In the genomic region with DNA sequence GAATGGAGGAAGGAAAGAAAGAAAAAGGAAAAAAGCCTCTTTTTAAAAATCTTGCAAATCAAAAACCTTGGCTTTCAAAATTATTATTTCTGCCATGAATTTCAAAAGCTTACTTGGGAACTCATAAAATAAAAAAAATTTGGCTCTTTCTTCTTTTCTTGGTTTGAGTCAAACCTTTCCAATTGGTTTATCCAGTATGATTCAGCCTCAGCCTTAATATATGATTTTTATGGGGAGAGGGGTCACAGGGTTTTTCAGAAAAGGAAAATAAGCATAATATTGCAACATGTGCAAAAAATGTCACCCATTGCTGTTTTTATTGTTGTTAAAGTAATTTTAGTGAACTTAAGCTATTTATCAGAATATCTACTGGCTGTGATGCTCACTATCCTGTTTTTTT, we compare ENCODE assay signal across 3 cellular contexts.
TF ChIP-seq lines count a peak whose summit lies in the region.

No MANE protein-coding gene starts in this region.

TF ChIP-seq in A549, 52 proteins besides CTCF, POLR2A, EP300 and RAD21:
- TF ChIP-seq HOXA7 (CRISPR knock-in tag; IDR thresholded peaks at IDR 0.05) (no peak), MAFK (IDR thresholded peaks at IDR 0.05; ENCODE audit: partially characterized antibody) (peak; percentile 81)

TF ChIP-seq in HEK293, 187 proteins besides CTCF, POLR2A, EP300 and RAD21:
- TF ChIP-seq ZNF510 (tag by site-specific recombination; IDR thresholded peaks at IDR 0.05; ENCODE audit: insufficient replicate concordance) (no peak), YY1 (tag by site-specific recombination; IDR thresholded peaks at IDR 0.05) (no peak), ZNF350 (tag by site-specific recombination; IDR thresholded peaks at IDR 0.05) (no peak), ZNF626 (tag by site-specific recombination; IDR thresholded peaks at IDR 0.05) (no peak), ZNF133 (tag by site-specific recombination; IDR thresholded peaks at IDR 0.05) (no peak), PRDM10 (tag by site-specific recombination; IDR thresholded peaks at IDR 0.05) (peak; percentile 60)

TF ChIP-seq in K562, 482 proteins besides CTCF, POLR2A, EP300 and RAD21:
- TF ChIP-seq CTBP1 (IDR thresholded peaks at IDR 0.05; ENCODE audit: borderline replicate concordance) (no peak), RBFOX2 (IDR thresholded peaks at IDR 0.05; ENCODE audit: low read depth, low read length) (peak; percentile 34; the same call in 1 of the 2 replicates), NFATC3 (IDR thresholded peaks at IDR 0.05) (no peak), ZC3H11A (IDR thresholded peaks at IDR 0.05; ENCODE audit: low read depth, low read length) (no peak), ZNF592 (IDR thresholded peaks at IDR 0.05) (no peak), HDAC3 (IDR thresholded peaks at IDR 0.05; ENCODE audit: borderline replicate concordance, partially characterized antibody) (no peak), DIDO1 (tag; IDR thresholded peaks at IDR 0.05; ENCODE audit: low read depth) (no peak), RBM14 (IDR thresholded peaks at IDR 0.05; ENCODE audit: borderline replicate concordance, insufficient read depth, low read depth, low read length) (no peak), TAF7 (tag; IDR thresholded peaks at IDR 0.05) (no peak), HMGN3 (IDR thresholded peaks at IDR 0.05; ENCODE audit: borderline replicate concordance, extremely low read depth, insufficient read length, low read depth, low read length) (no peak), GABPB2 (CRISPR knock-in tag; conservative IDR thresholded peaks at IDR 0.05) (no peak), NFIC (IDR thresholded peaks at IDR 0.05) (no peak), NONO (IDR thresholded peaks at IDR 0.05; ENCODE audit: low read depth in 2 of 2, low read length in 1 of 2) (no peak), GATAD2B (IDR thresholded peaks at IDR 0.05; ENCODE audit: borderline replicate concordance) (no peak), KAT7 (CRISPR knock-in tag; IDR thresholded peaks at IDR 0.05; ENCODE audit: borderline replicate concordance) (no peak), ADNP (tag; IDR thresholded peaks at IDR 0.05) (no peak), JUNB (CRISPR knock-in tag; conservative IDR thresholded peaks at IDR 0.05) (no peak), U2AF1 (optimal IDR thresholded peaks at IDR 0.05; ENCODE audit: low read depth, low read length) (no peak), CBX1 (IDR thresholded peaks at IDR 0.05; ENCODE audit: low read depth) (no peak), C11orf30 (IDR thresholded peaks at IDR 0.05; ENCODE audit: low read depth) (peak; percentile 63), ZNF316 (IDR thresholded peaks at IDR 0.05) (peak; percentile 76), MAFF (IDR thresholded peaks at IDR 0.05; ENCODE audit: low read length) (0 out of 2 replicates have a peak, but pooled peaks have one; percentile 46), ZNF699 (CRISPR knock-in tag; IDR thresholded peaks at IDR 0.05; ENCODE audit: insufficient replicate concordance) (no peak), ZBTB8A (IDR thresholded peaks at IDR 0.05; ENCODE audit: partially characterized antibody) (no peak), SMARCA4 (IDR thresholded peaks at IDR 0.05) (no peak), POLR2G (IDR thresholded peaks at IDR 0.05; ENCODE audit: low read depth, low read length) (peak; percentile 2; the same call in 1 of the 2 replicates), KDM1A (IDR thresholded peaks at IDR 0.05) (no peak), ZNF79 (CRISPR knock-in tag; IDR thresholded peaks at IDR 0.05; ENCODE audit: low read depth) (no peak), ELF1 (tag; IDR thresholded peaks at IDR 0.05) (no peak), ZNF3 (CRISPR knock-in tag; IDR thresholded peaks at IDR 0.05) (no peak), MAFK (IDR thresholded peaks at IDR 0.05; ENCODE audit: low read length) (0 out of 2 replicates have a peak, but pooled peaks have one; percentile 26)
- TF ChIP-seq, protein P1, sequence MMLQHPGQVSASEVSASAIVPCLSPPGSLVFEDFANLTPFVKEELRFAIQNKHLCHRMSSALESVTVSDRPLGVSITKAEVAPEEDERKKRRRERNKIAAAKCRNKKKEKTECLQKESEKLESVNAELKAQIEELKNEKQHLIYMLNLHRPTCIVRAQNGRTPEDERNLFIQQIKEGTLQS (IDR thresholded peaks at IDR 0.05) = no peak
- TF ChIP-seq, protein P1 (CRISPR knock-in tag; conservative IDR thresholded peaks at IDR 0.05) = no peak
- TF ChIP-seq, protein P2, sequence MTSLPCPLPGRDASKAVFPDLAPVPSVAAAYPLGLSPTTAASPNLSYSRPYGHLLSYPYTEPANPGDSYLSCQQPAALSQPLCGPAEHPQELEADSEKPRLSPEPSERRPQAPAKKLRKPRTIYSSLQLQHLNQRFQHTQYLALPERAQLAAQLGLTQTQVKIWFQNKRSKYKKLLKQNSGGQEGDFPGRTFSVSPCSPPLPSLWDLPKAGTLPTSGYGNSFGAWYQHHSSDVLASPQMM (CRISPR knock-in tag; IDR thresholded peaks at IDR 0.05) = no peak
- TF ChIP-seq, protein P3, sequence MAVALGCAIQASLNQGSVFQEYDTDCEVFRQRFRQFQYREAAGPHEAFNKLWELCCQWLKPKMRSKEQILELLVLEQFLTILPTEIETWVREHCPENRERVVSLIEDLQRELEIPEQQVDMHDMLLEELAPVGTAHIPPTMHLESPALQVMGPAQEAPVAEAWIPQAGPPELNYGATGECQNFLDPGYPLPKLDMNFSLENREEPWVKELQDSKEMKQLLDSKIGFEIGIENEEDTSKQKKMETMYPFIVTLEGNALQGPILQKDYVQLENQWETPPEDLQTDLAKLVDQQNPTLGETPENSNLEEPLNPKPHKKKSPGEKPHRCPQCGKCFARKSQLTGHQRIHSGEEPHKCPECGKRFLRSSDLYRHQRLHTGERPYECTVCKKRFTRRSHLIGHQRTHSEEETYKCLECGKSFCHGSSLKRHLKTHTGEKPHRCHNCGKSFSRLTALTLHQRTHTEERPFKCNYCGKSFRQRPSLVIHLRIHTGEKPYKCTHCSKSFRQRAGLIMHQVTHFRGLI (CRISPR knock-in tag; IDR thresholded peaks at IDR 0.05) = no peak
